Comparison of ENCODE assay signal across 23 cellular contexts in the genomic region with DNA sequence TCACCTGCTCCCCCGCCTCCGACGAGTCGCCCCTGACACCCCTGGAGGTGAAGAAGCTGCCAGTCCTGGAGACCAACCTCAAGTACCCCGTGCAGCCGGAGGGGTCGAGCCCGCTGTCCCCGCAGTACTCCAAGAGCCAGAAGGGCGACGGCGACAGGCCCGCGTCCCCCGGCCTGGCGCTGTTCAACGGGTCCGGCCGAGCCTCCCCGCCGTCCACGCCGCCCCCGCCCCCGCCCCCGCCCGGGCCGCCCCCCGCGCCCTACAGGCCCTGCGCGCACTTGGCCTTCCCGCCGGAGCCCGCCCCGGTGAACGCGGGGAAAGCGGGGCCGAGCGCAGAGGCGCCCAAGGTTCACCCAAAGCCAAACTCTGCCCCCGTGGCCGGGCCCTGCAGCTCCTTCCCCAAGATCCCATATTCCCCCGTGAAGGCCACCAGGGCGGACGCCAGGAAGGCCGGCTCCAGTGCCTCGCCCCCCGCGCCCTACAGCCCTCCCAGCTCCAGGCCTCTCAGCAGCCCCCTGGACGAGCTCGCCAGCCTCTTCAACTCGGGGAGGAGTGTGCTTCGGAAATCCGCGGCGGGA.
A peak's percentile ranks its signal among the peaks of the same experiment; 100 is the strongest.
DNase-seq lines count a peak whose midpoint lies in the region; ATAC-seq, FAIRE-seq and TF ChIP-seq lines count a peak whose summit lies in the region.
"Had no signal": no experiment of that assay in that cellular context is flagged by ENCODE, and none has a peak within 500 bp of the region (broad histone marks: within the 10 kb centered on the region; RNA-seq: fewer than 3 reads in every experiment).

No MANE protein-coding gene starts in this region.

- H3K27ac Mint-ChIP-seq in activated naive CD4-positive, alpha-beta T cell treated with anti-CD3 and anti-CD28 coated beads for 36 hours, result no peak overlapping the region
- H3K27ac Mint-ChIP-seq: activated T-helper 17 cell treated with anti-CD3 and anti-CD28 coated beads, Interleukin-2, amount 50 U/mL, for 72 hours; CD4-positive, alpha-beta T cell; H9; naive thymus-derived CD4-positive, alpha-beta T cell; progenitor cell of endocrine pancreas had no signal

- TF ChIP-seq EP300 in sigmoid colon (IDR thresholded peaks at IDR 0.05), result no peak

- H3K27ac ChIP-seq in ACC112 (ENCODE audit: low read depth, low read length), result no peak overlapping the region
- H3K27ac ChIP-seq in brain microvascular endothelial cell, result no peak overlapping the region
- H3K27ac ChIP-seq in left ventricle myocardium inferior (replicated peaks), result no peak overlapping the region
- peak overlapping the region in 2 of 4 donors; percentile 39 to 57 for H3K27ac ChIP-seq in sigmoid colon
- H3K27ac ChIP-seq: A549, thyroid gland, WERI-Rb-1 had no signal

- 19 to 36% methylated on average over 58 of the region's 58 CpGs for WGBS in sigmoid colon, 2 donors

- in situ Hi-C loops in brain microvascular endothelial cell (cut with HindIII; ENCODE audit: low pct_ligation_motif_present, low sequenced_read_pairs), result no loop called here

- no peak overlapping the region for H3K4me3 Mint-ChIP-seq in activated naive CD4-positive, alpha-beta T cell treated with anti-CD3 and anti-CD28 coated beads for 36 hours
- H3K4me3 Mint-ChIP-seq: activated T-helper 17 cell treated with anti-CD3 and anti-CD28 coated beads, Interleukin-2, amount 50 U/mL, for 72 hours; CD4-positive, alpha-beta T cell; H9 had no signal

- no peak for DNase-seq in brain microvascular endothelial cell
- no peak for DNase-seq in left ventricle myocardium inferior
- no peak for DNase-seq in sigmoid colon
- DNase-seq in NK-92 treated with Interleukin-12 subunit alpha and Interleukin-12 subunit beta, amount 100 ng/mL, for 24 hours (lab: John Stamatoyannopoulos, UW), result no peak
- DNase-seq in GM12891 (ENCODE audit: insufficient read length, low spot score), result no peak
- no peak for DNase-seq in activated naive CD4-positive, alpha-beta T cell treated with anti-CD3 and anti-CD28 coated beads for 36 hours
- DNase-seq: activated CD8-positive, alpha-beta memory T cell treated with anti-CD3 and anti-CD28 coated beads for 24 hours; CD4-positive, alpha-beta T cell; DMS79; H9; naive thymus-derived CD4-positive, alpha-beta T cell; NCI-H1694; NCI-H345; stimulated activated CD4-positive, alpha-beta T cell treated with anti-CD3 and anti-CD28 coated beads, Interleukin-1b, Interleukin-23, amount 100 ng/mL, for 48 hours; thyroid gland; WERI-Rb-1 had no signal

- no peak for FAIRE-seq in GM12891 (lab: Jason Lieb, UNC)
- FAIRE-seq: A549, GM18507 had no signal

- no peaks in the 10 kb centered on the region for H3K79me2 ChIP-seq in ACC112 (ENCODE audit: control insufficient read depth, insufficient read depth, low read length, unreplicated experiment)

- H3K4me3 ChIP-seq in ACC112 (ENCODE audit: low read depth, low read length) (peak overlapping the region; percentile 66), brain microvascular endothelial cell (ENCODE audit: low read depth, low read length) (peak overlapping the region; percentile 39), left ventricle myocardium inferior (peak overlapping the region; percentile 62), sigmoid colon (peak overlapping the region; percentile 3 to 52 (median 42))
- H3K4me3 ChIP-seq: A549 had no signal

- TF ChIP-seq POLR2A in sigmoid colon (IDR thresholded peaks at IDR 0.05), result no peak
- TF ChIP-seq POLR2A in GM12891 (IDR thresholded peaks at IDR 0.05; ENCODE audit: low read depth, low read length), result no peak

- H3K27me3 Mint-ChIP-seq in activated naive CD4-positive, alpha-beta T cell treated with anti-CD3 and anti-CD28 coated beads for 36 hours (ENCODE audit: low read depth), result peaks cover 50% of the 10 kb centered on the region
- H3K27me3 Mint-ChIP-seq: progenitor cell of endocrine pancreas had no signal

- no peaks in the 10 kb centered on the region for H3K4me1 Mint-ChIP-seq in activated naive CD4-positive, alpha-beta T cell treated with anti-CD3 and anti-CD28 coated beads for 36 hours (ENCODE audit: low read depth)
- H3K4me1 Mint-ChIP-seq: activated T-helper 17 cell treated with anti-CD3 and anti-CD28 coated beads, Interleukin-2, amount 50 U/mL, for 72 hours had no signal

- H3K36me3 ChIP-seq in ACC112 (ENCODE audit: insufficient read depth, low read length) (no peaks in the 10 kb centered on the region), brain microvascular endothelial cell (replicated peaks) (no peaks in the 10 kb centered on the region), left ventricle myocardium inferior (no peaks in the 10 kb centered on the region), sigmoid colon (no peaks in the 10 kb centered on the region)
- H3K36me3 ChIP-seq: thyroid gland, WERI-Rb-1 had no signal

- peak overlapping the region; percentile 51 for H2AFZ ChIP-seq in ACC112 (ENCODE audit: low read length, unreplicated experiment)

- H3K9me3 Mint-ChIP-seq in activated naive CD4-positive, alpha-beta T cell treated with anti-CD3 and anti-CD28 coated beads for 36 hours, result no peaks in the 10 kb centered on the region
- H3K9me3 Mint-ChIP-seq: activated T-helper 17 cell treated with anti-CD3 and anti-CD28 coated beads, Interleukin-2, amount 50 U/mL, for 72 hours; CD4-positive, alpha-beta T cell had no signal

- H3K9me3 ChIP-seq in left ventricle myocardium inferior (replicated peaks) (no peaks in the 10 kb centered on the region), sigmoid colon (no peaks in the 10 kb centered on the region)
- H3K9me3 ChIP-seq: A549, thyroid gland had no signal

- intact Hi-C loops in left ventricle myocardium inferior (cut with micrococcal nuclease), result loop anchor here (10.0 kb wide), 1 partner anchor 994 kb away; no protein-coding TSS in a partner anchor
- intact Hi-C loops in sigmoid colon (cut with DNase I), result loop anchor here (10.0 kb wide), 1 partner anchor 734 kb away; no protein-coding TSS in a partner anchor
- intact Hi-C loops in activated naive CD4-positive, alpha-beta T cell treated with anti-CD3 and anti-CD28 coated beads for 36 hours (cut with micrococcal nuclease), result no loop called here

- H3K4me1 ChIP-seq in ACC112 (ENCODE audit: control insufficient read depth, insufficient read depth, low read length, unreplicated experiment) (peaks cover 2% of the 10 kb centered on the region), left ventricle myocardium inferior (peaks cover 7% of the 10 kb centered on the region), sigmoid colon (peaks cover 0 to 11% (median 10%) of the 10 kb centered on the region in 4 donors)

- ATAC-seq in HG02678 (IDR thresholded peaks at IDR 0.05; ENCODE audit: unreplicated experiment), result no peak
- ATAC-seq: A549; activated T-helper 17 cell treated with anti-CD3 and anti-CD28 coated beads, Interleukin-2, amount 50 U/mL, for 72 hours; left lobe of liver; naive thymus-derived CD4-positive, alpha-beta T cell had no signal

- H3K36me3 Mint-ChIP-seq in activated naive CD4-positive, alpha-beta T cell treated with anti-CD3 and anti-CD28 coated beads for 36 hours (ENCODE audit: low read depth), result no peaks in the 10 kb centered on the region

- TF ChIP-seq CTCF in brain microvascular endothelial cell (IDR thresholded peaks at IDR 0.05; ENCODE audit: low read depth, low read length, missing control alignments) (no peak), left ventricle myocardium inferior (IDR thresholded peaks at IDR 0.05; ENCODE audit: borderline replicate concordance) (no peak), sigmoid colon (IDR thresholded peaks at IDR 0.05) (no peak)

- CTCF ChIA-PET in activated naive CD4-positive, alpha-beta T cell treated with anti-CD3 and anti-CD28 coated beads for 36 hours (lab: Charles Lee), result no interaction called here

- H3K27me3 ChIP-seq in ACC112 (ENCODE audit: insufficient read depth, low read length) (no peaks in the 10 kb centered on the region; the same call in 1 of the 2 replicates), brain microvascular endothelial cell (replicated peaks) (no peaks in the 10 kb centered on the region), left ventricle myocardium inferior (ENCODE audit: low read depth) (peaks cover 44% of the 10 kb centered on the region), sigmoid colon (peaks cover 5 to 16% (median 15%) of the 10 kb centered on the region in 3 donors)
- H3K27me3 ChIP-seq: thyroid gland had no signal

TF ChIP-seq in GM12891, 5 proteins besides CTCF, POLR2A, EP300 and RAD21:
- no peak for TF ChIP-seq PAX5 (IDR thresholded peaks at IDR 0.05; ENCODE audit: insufficient read depth, low read length, severe bottlenecking)
- TF ChIP-seq TAF1 (IDR thresholded peaks at IDR 0.05; ENCODE audit: low read depth, low read length), result no peak
- TF ChIP-seq POLR2AphosphoS5 (IDR thresholded peaks at IDR 0.05; ENCODE audit: low read depth, low read length), result no peak
- TF ChIP-seq POU2F2 (IDR thresholded peaks at IDR 0.05; ENCODE audit: low read depth, low read length), result no peak
- TF ChIP-seq SPI1 (IDR thresholded peaks at IDR 0.05; ENCODE audit: low read depth, low read length), result no peak
